In genomic region chr17:45230410-45230786, GRCh38 we compare ENCODE assay signal across 13 cellular contexts. TPM values are rescaled to one million over a fixed set of nuclear protein-coding genes. Genes with fewer than 3 reads are reported as not detected.
DNase-seq lines count a peak whose midpoint lies in the region; ATAC-seq and TF ChIP-seq lines count a peak whose summit lies in the region.
"Had no signal": no experiment of that assay in that cellular context is flagged by ENCODE, and none has a peak within 500 bp of the region (broad histone marks: within the 10 kb centered on the region; RNA-seq: fewer than 3 reads in every experiment).

No MANE protein-coding gene starts in this region.

- H3K27ac ChIP-seq in mammary epithelial cell (ENCODE audit: insufficient read depth, low read depth, low read length) (no peak overlapping the region), tibial nerve (peak overlapping the region in 3 of 4 donors; percentile 80 to 91 (median 86))
- H3K27ac ChIP-seq: SJSA1 had no signal

- no peak overlapping the region for H3K4me2 ChIP-seq in mammary epithelial cell (ENCODE audit: insufficient read depth, low read depth, low read length)

- CTCF ChIA-PET in MCF 10A (lab: Yijun Ruan, JAX) = interaction anchor here (0.7 to 2.9 kb wide), 3 partner anchors 12 to 150 kb away, joined by 4 to 25 read pairs (median 5); partner anchors contain the start of gene ACBD4
- CTCF ChIA-PET in mammary epithelial cell (lab: Charles Lee; ENCODE audit: low non-redundant PET) = interaction anchor here (1.3 kb wide), 1 partner anchor 95 kb away, joined by 5 read pairs; the partner anchor contains the start of gene ACBD4
- CTCF ChIA-PET in activated CD4-positive, alpha-beta memory T cell treated with anti-CD3 and anti-CD28 coated beads for 36 hours (lab: Charles Lee) = interaction anchor here (0.6 to 12.6 kb wide), 9 partner anchors 10 to 140 kb away, joined by 3 to 488 read pairs (median 4); partner anchors contain the start of genes ACBD4, FMNL1, HEXIM1 and PLCD3

- no peaks in the 10 kb centered on the region for H3K36me3 Mint-ChIP-seq in MCF 10A (ENCODE audit: insufficient read depth, unreplicated experiment)
- peaks cover 51% of the 10 kb centered on the region for H3K36me3 Mint-ChIP-seq in activated CD4-positive, alpha-beta memory T cell treated with anti-CD3 and anti-CD28 coated beads for 36 hours
- peaks cover 17% of the 10 kb centered on the region for H3K36me3 Mint-ChIP-seq in memory B cell

- H3K9me3 ChIP-seq in mammary epithelial cell (replicated peaks; ENCODE audit: insufficient read depth, low read length) (no peaks in the 10 kb centered on the region), tibial nerve (no peaks in the 10 kb centered on the region)
- H3K9me3 ChIP-seq: SJSA1 had no signal

- no peak for TF ChIP-seq EP300 in tibial nerve (IDR thresholded peaks at IDR 0.05)

- peaks cover 42% of the 10 kb centered on the region for H3K4me1 ChIP-seq in mammary epithelial cell (ENCODE audit: insufficient read depth, low read length)
- H3K4me1 ChIP-seq in tibial nerve = peaks cover 0 to 47% (median 26%) of the 10 kb centered on the region in 4 donors
- H3K4me1 ChIP-seq: SJSA1 had no signal

- no peaks in the 10 kb centered on the region for H4K20me1 ChIP-seq in mammary epithelial cell (ENCODE audit: insufficient read depth, low read length)

- no peak overlapping the region for H3K4me3 ChIP-seq in mammary epithelial cell (replicated peaks in 1 of 3; ENCODE audit: insufficient read depth in 1 of 3, low read depth in 2 of 3, low read length in 3 of 3)
- no peak overlapping the region for H3K4me3 ChIP-seq in tibial nerve
- H3K4me3 ChIP-seq: SJSA1 had no signal

- H3K9ac ChIP-seq in mammary epithelial cell (ENCODE audit: insufficient read depth, low read length) = no peak overlapping the region

- no peaks in the 10 kb centered on the region for H3K27me3 Mint-ChIP-seq in MCF 10A (ENCODE audit: insufficient read depth, unreplicated experiment)
- H3K27me3 Mint-ChIP-seq in activated CD4-positive, alpha-beta memory T cell treated with anti-CD3 and anti-CD28 coated beads for 36 hours = no peaks in the 10 kb centered on the region
- no peaks in the 10 kb centered on the region for H3K27me3 Mint-ChIP-seq in memory B cell

- TF ChIP-seq CTCF in MCF 10A (IDR thresholded peaks at IDR 0.05; ENCODE audit: unreplicated experiment) (no peak), mammary epithelial cell (conservative IDR thresholded peaks at IDR 0.05 in 1 of 2, IDR thresholded peaks at IDR 0.05 in 1 of 2; ENCODE audit: extremely low read depth in 1 of 2, insufficient read depth in 1 of 2, low read depth in 1 of 2, low read length in 2 of 2) (no peak), tibial nerve (IDR thresholded peaks at IDR 0.05) (no peak)

- H3K79me2 ChIP-seq in mammary epithelial cell (ENCODE audit: insufficient read depth, low read length) = no peaks in the 10 kb centered on the region

- in situ Hi-C loops in mammary epithelial cell (cut with MboI; ENCODE audit: low sequenced_read_pairs in 2 of 2) = no loop called here

- intact Hi-C loops in MCF 10A (cut with micrococcal nuclease) (no loop called here), mammary epithelial cell (cut with micrococcal nuclease) (no loop called here)
- intact Hi-C loops in activated CD4-positive, alpha-beta memory T cell treated with anti-CD3 and anti-CD28 coated beads for 36 hours (cut with micrococcal nuclease) = no loop called here

- no peak for DNase-seq in MCF 10A (ENCODE audit: unreplicated experiment)
- no peak for DNase-seq in mammary epithelial cell
- DNase-seq in activated CD4-positive, alpha-beta memory T cell treated with anti-CD3 and anti-CD28 coated beads for 36 hours = no peak
- no peak for DNase-seq in memory B cell (ENCODE audit: low spot score in 2 of 2)
- DNase-seq in tibial nerve (ENCODE audit: low spot score in 2 of 2) = no peak
- DNase-seq in Kasumi-1 (lab: John Stamatoyannopoulos, UW) = no peak
- no peak for DNase-seq in SHP77 (lab: John Stamatoyannopoulos, UW)
- DNase-seq: activated CD4-positive, alpha-beta T cell treated with anti-CD3 and anti-CD28 coated beads for 4 hours; GOT3; KG1 had no signal

- H3K4me3 Mint-ChIP-seq in MCF 10A (ENCODE audit: unreplicated experiment) (no peak overlapping the region), memory B cell (peak overlapping the region; percentile 24)
- peak overlapping the region; percentile 100 for H3K4me3 Mint-ChIP-seq in activated CD4-positive, alpha-beta memory T cell treated with anti-CD3 and anti-CD28 coated beads for 36 hours

- H3K27ac Mint-ChIP-seq in MCF 10A (ENCODE audit: low read depth, unreplicated experiment) (peak overlapping the region; percentile 70), memory B cell (peak overlapping the region; percentile 98)
- H3K27ac Mint-ChIP-seq in activated CD4-positive, alpha-beta memory T cell treated with anti-CD3 and anti-CD28 coated beads for 36 hours = peak overlapping the region; percentile 100

- ATAC-seq in memory B cell (ENCODE audit: low read depth) (no peak), HG03280 (IDR thresholded peaks at IDR 0.05; ENCODE audit: unreplicated experiment) (no peak)

- dilution Hi-C loops in mammary epithelial cell (cut with HindIII; ENCODE audit: low sequenced_read_pairs) = no loop called here

- 81% methylated on average over 3 of the region's 4 CpGs for WGBS in mammary epithelial cell (ENCODE audit: low coverage, missing lambda C conversion rate)
- 88 to 100% methylated on average over 3 of the region's 4 CpGs for WGBS in tibial nerve, 2 donors

- H3K36me3 ChIP-seq in mammary epithelial cell (ENCODE audit: insufficient read depth, low read length) (no peaks in the 10 kb centered on the region), tibial nerve (no peaks in the 10 kb centered on the region)
- H3K36me3 ChIP-seq: SJSA1 had no signal

- POLR2A ChIA-PET in MCF 10A (lab: Yijun Ruan, JAX) = interaction anchor here (0.6 to 3.5 kb wide), 6 partner anchors 11 to 83 kb away, joined by 3 to 26 read pairs (median 4); partner anchors contain the start of gene HEXIM1
- POLR2A ChIA-PET in activated CD4-positive, alpha-beta memory T cell treated with anti-CD3 and anti-CD28 coated beads for 36 hours (lab: Charles Lee) = interaction anchor here (1.4 to 5.2 kb wide), 5 partner anchors 9 to 81 kb away, joined by 5 to 75 read pairs (median 10); partner anchors contain the start of genes FMNL1, HEXIM1 and HEXIM2

- H3K9me3 Mint-ChIP-seq in MCF 10A (ENCODE audit: unreplicated experiment) (no peaks in the 10 kb centered on the region), memory B cell (no peaks in the 10 kb centered on the region)
- no peaks in the 10 kb centered on the region for H3K9me3 Mint-ChIP-seq in activated CD4-positive, alpha-beta memory T cell treated with anti-CD3 and anti-CD28 coated beads for 36 hours

- no peak for TF ChIP-seq POLR2A in tibial nerve (IDR thresholded peaks at IDR 0.05)

- H3K4me1 Mint-ChIP-seq in MCF 10A (ENCODE audit: insufficient read depth, unreplicated experiment) (peaks cover 45% of the 10 kb centered on the region), memory B cell (peaks cover 67% of the 10 kb centered on the region)
- peaks cover 89% of the 10 kb centered on the region for H3K4me1 Mint-ChIP-seq in activated CD4-positive, alpha-beta memory T cell treated with anti-CD3 and anti-CD28 coated beads for 36 hours (ENCODE audit: low read depth)

- no TSS peak for BruUV-seq in MCF 10A (replicated peaks; lab: Mats Ljungman, UMichigan)
- no TSS peak for BruUV-seq in mammary epithelial cell (replicated peaks; lab: Mats Ljungman, UMichigan)

- H2AFZ ChIP-seq in mammary epithelial cell (ENCODE audit: low read depth, low read length) = no peak overlapping the region

- H3K27me3 ChIP-seq in mammary epithelial cell (ENCODE audit: insufficient read depth, low read length) (no peaks in the 10 kb centered on the region), tibial nerve (no peaks in the 10 kb centered on the region)

RNA-seq across cellular contexts. Expression of gene FMNL1, which starts 8.7 kb away (rescaled TPM):
- total RNA-seq in MCF 10A (2022) (28.1 and 35.8 TPM in 2 replicates), mammary epithelial cell (1 to 10 TPM; 1.5 to 3.5 TPM), tibial nerve (10 to 100 TPM; 19.2 to 42.9 (median 24.6) TPM)
- polyA plus RNA-seq in mammary epithelial cell = 2.0 TPM
- 8.4 TPM for polyA minus RNA-seq in mammary epithelial cell
- total RNA-seq in activated CD4-positive, alpha-beta memory T cell treated with anti-CD3 and anti-CD28 coated beads for 36 hours = 100 to 1,000 TPM; 314 to 331 TPM
- total RNA-seq: SJSA1 had no signal

RNA-seq across cellular contexts. Expression of gene SPATA32, which starts 31.5 kb away (rescaled TPM):
- not detected in 2 replicates for total RNA-seq in MCF 10A (2022)
- under 1 TPM in 1 of 2 donors, not detected in 1; 0.21 TPM for total RNA-seq in mammary epithelial cell
- not detected for polyA plus RNA-seq in mammary epithelial cell
- polyA minus RNA-seq in mammary epithelial cell = not detected
- under 1 TPM in 1 of 2 experiments, not detected in 1; 0.12 TPM for total RNA-seq in activated CD4-positive, alpha-beta memory T cell treated with anti-CD3 and anti-CD28 coated beads for 36 hours
- total RNA-seq in tibial nerve = not detected
- total RNA-seq: endothelial cell of umbilical vein, SJSA1 had no signal
- polyA plus RNA-seq: endothelial cell of umbilical vein had no signal
